ENCODE assay signal across 1 cellular context in the genomic region with DNA sequence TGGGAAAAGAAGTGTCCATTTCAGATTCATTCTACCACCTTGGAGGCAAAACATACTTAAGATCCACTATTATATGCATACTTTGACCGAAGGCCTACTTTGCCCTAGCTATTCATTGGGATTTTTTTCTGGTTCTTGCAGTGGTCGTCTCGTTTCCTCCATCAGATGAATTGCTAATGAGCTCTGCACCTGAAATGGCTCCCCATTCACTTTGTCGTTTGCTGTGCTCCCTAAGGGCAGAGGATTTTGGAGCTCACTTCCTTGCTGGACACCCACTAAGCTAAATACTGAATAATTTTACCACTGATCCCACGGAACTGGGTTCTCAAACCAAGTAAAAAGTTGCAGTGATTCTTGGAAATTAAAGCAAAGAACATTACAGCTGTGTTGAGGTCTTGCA.
TF ChIP-seq lines count a peak whose summit lies in the region.

No MANE protein-coding gene starts in this region.

TF ChIP-seq in GM23338, 12 proteins besides CTCF, POLR2A, EP300 and RAD21 (continued from another document):
- TF ChIP-seq EZH2 (IDR thresholded peaks at IDR 0.05; ENCODE audit: low read depth, unreplicated experiment) (no peak), ZNF331 (CRISPR knock-in tag; IDR thresholded peaks at IDR 0.05; ENCODE audit: low read depth) (no peak), CREB1 (CRISPR knock-in tag; IDR thresholded peaks at IDR 0.05; ENCODE audit: low read depth) (no peak), JUNB (IDR thresholded peaks at IDR 0.05; ENCODE audit: unreplicated experiment) (no peak), ZNF114 (CRISPR knock-in tag; IDR thresholded peaks at IDR 0.05) (no peak), POLR2AphosphoS5 (IDR thresholded peaks at IDR 0.05; ENCODE audit: low read depth) (no peak), STAT1 (IDR thresholded peaks at IDR 0.05; ENCODE audit: unreplicated experiment) (no peak)
- TF ChIP-seq, protein P1, sequence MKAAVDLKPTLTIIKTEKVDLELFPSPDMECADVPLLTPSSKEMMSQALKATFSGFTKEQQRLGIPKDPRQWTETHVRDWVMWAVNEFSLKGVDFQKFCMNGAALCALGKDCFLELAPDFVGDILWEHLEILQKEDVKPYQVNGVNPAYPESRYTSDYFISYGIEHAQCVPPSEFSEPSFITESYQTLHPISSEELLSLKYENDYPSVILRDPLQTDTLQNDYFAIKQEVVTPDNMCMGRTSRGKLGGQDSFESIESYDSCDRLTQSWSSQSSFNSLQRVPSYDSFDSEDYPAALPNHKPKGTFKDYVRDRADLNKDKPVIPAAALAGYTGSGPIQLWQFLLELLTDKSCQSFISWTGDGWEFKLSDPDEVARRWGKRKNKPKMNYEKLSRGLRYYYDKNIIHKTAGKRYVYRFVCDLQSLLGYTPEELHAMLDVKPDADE (IDR thresholded peaks at IDR 0.05): no peak
- TF ChIP-seq, protein P2, sequence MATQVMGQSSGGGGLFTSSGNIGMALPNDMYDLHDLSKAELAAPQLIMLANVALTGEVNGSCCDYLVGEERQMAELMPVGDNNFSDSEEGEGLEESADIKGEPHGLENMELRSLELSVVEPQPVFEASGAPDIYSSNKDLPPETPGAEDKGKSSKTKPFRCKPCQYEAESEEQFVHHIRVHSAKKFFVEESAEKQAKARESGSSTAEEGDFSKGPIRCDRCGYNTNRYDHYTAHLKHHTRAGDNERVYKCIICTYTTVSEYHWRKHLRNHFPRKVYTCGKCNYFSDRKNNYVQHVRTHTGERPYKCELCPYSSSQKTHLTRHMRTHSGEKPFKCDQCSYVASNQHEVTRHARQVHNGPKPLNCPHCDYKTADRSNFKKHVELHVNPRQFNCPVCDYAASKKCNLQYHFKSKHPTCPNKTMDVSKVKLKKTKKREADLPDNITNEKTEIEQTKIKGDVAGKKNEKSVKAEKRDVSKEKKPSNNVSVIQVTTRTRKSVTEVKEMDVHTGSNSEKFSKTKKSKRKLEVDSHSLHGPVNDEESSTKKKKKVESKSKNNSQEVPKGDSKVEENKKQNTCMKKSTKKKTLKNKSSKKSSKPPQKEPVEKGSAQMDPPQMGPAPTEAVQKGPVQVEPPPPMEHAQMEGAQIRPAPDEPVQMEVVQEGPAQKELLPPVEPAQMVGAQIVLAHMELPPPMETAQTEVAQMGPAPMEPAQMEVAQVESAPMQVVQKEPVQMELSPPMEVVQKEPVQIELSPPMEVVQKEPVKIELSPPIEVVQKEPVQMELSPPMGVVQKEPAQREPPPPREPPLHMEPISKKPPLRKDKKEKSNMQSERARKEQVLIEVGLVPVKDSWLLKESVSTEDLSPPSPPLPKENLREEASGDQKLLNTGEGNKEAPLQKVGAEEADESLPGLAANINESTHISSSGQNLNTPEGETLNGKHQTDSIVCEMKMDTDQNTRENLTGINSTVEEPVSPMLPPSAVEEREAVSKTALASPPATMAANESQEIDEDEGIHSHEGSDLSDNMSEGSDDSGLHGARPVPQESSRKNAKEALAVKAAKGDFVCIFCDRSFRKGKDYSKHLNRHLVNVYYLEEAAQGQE (IDR thresholded peaks at IDR 0.05; ENCODE audit: unreplicated experiment): no peak
